Comparison of ENCODE assay signal across 8 cellular contexts in the genomic region with DNA sequence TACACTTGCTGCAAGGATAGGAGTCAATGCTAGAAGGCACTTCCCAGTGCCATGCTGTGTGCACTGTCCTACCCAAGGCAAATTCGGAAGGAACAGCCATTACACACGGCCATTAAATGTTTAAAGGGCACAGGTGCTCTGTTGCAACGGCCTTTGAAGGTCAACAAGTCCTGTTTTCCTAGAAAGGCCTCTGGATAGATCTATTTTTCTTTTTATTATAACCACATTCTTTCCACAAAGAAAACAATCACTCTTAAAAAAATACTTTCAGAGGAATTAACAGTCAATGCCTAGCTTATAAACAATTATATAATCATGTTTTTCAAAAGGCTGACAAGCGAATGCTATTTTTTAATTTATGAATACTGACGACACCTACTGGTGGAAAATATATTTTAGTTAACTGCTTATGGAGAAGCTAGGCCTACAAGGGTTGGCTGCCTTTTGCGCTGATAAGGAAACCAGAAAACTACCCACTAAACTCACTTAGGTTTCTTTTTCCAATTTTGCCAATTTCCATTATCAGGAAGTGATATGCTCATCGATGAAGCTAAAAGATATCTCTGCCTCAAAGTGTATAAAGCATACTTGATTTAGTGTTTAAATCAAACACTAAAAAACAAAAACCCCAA. TPM values are rescaled to one million over a fixed set of nuclear protein-coding genes. Genes with fewer than 3 reads are reported as not detected.
A peak's percentile ranks its signal among the peaks of the same experiment; 100 is the strongest.
DNase-seq lines count a peak whose midpoint lies in the region; ATAC-seq, FAIRE-seq and TF ChIP-seq lines count a peak whose summit lies in the region.

No MANE protein-coding gene starts in this region.

- no peak overlapping the region for H3K27ac Mint-ChIP-seq in chondrocyte (ENCODE audit: unreplicated experiment)

- POLR2A ChIA-PET in HepG2 (lab: Yijun Ruan, JAX) = interaction anchor here (0.9 to 5.0 kb wide), 10 partner anchors 8 to 193 kb away, joined by 3 to 42 read pairs (median 7); no protein-coding TSS in a partner anchor

- H4K20me1 ChIP-seq in HepG2 (ENCODE audit: insufficient read depth, low read length) = no peaks in the 10 kb centered on the region; the same call in 1 of the 2 replicates

- peaks cover 19% of the 10 kb centered on the region for H3K4me1 Mint-ChIP-seq in chondrocyte (ENCODE audit: low read depth)

- H3K9me3 Mint-ChIP-seq in chondrocyte (ENCODE audit: low read depth) = no peaks in the 10 kb centered on the region

- no peak overlapping the region for H3K4me3 Mint-ChIP-seq in chondrocyte (ENCODE audit: unreplicated experiment)

- peaks cover 70% of the 10 kb centered on the region for H3K79me2 ChIP-seq in HepG2 (ENCODE audit: insufficient read depth, low read length)

- no peak overlapping the region for H3K4me3 ChIP-seq in LNCaP clone FGC (ENCODE audit: low read depth, low read length)
- peak overlapping the region; percentile 71 to 96 (median 85) for H3K4me3 ChIP-seq in HepG2 (replicated peaks in 1 of 3; ENCODE audit: insufficient read depth in 1 of 3, low read depth in 2 of 3, low read length in 3 of 3)
- H3K4me3 ChIP-seq in suprapubic skin = peak overlapping the region; percentile 39

- 0 out of 2 replicates have a peak, but pooled peaks have one; percentile 21 for TF ChIP-seq RAD21 in HepG2 (CRISPR knock-in tag; IDR thresholded peaks at IDR 0.05)

- H3K27me3 ChIP-seq in HepG2 (ENCODE audit: control insufficient read depth in 1 of 2, insufficient read depth in 2 of 2, low read length in 2 of 2) = no peaks in the 10 kb centered on the region; a peak in 1 of 5 replicates
- no peaks in the 10 kb centered on the region for H3K27me3 ChIP-seq in suprapubic skin

- H3K9me3 ChIP-seq in HepG2 (ENCODE audit: low read length) = no peaks in the 10 kb centered on the region
- H3K9me3 ChIP-seq in suprapubic skin = no peaks in the 10 kb centered on the region

- in situ Hi-C loops in G401 (cut with HindIII; ENCODE audit: low sequenced_read_pairs) = no loop called here
- in situ Hi-C loops in HepG2 (cut with HindIII; ENCODE audit: extremely low pct_ligation_motif_present, low pct_unique_long_range_greater_than_20kb) = loop anchor here (5.0 kb wide), 2 partner anchors 97 to 188 kb away; no protein-coding TSS in a partner anchor

- no peak for TF ChIP-seq POLR2A in HepG2 (IDR thresholded peaks at IDR 0.05; ENCODE audit: insufficient read depth in 1 of 2, low read depth in 2 of 2, low read length in 2 of 2)
- no peak for TF ChIP-seq POLR2A in suprapubic skin (IDR thresholded peaks at IDR 0.05)
- TF ChIP-seq POLR2A in GM12892 (IDR thresholded peaks at IDR 0.05; ENCODE audit: low read depth, low read length) = no peak

- H3K4me1 ChIP-seq in HepG2 (ENCODE audit: insufficient read depth, low read length) = peaks cover 74% of the 10 kb centered on the region
- H3K4me1 ChIP-seq in suprapubic skin = peaks cover 58% of the 10 kb centered on the region

- H3K36me3 Mint-ChIP-seq in chondrocyte (ENCODE audit: low read depth) = no peaks in the 10 kb centered on the region

- FAIRE-seq in HepG2 (lab: Jason Lieb, UNC) (no peak), GM12892 (lab: Jason Lieb, UNC) (no peak)

- TF ChIP-seq EP300 in HepG2 (IDR thresholded peaks at IDR 0.05; ENCODE audit: low read depth in 2 of 2, low read length in 2 of 2) (peak in 1 of 2 experiments; percentile 46; a peak in 1 of 4 replicates), HepG2 (CRISPR knock-in tag; IDR thresholded peaks at IDR 0.05; ENCODE audit: borderline replicate concordance) (no peak), suprapubic skin (IDR thresholded peaks at IDR 0.05) (no peak)

- peak overlapping the region; percentile 91 for H3K4me2 ChIP-seq in HepG2 (ENCODE audit: low read depth, low read length)

- peak overlapping the region; percentile 98 for H2AFZ ChIP-seq in HepG2 (ENCODE audit: low read length)

- DNase-seq in G401 (ENCODE audit: low spot score) = peak; percentile 93
- DNase-seq in LNCaP clone FGC (ENCODE audit: low read depth) = no peak
- peak; percentile 87 for DNase-seq in SHP77 treated with DMSO at 0.1 percent for 48 hours (lab: John Stamatoyannopoulos, UW)
- no peak for DNase-seq in chondrocyte (ENCODE audit: low spot score)
- peak; percentile 73 for DNase-seq in HepG2 (ENCODE audit: low spot score)
- DNase-seq in suprapubic skin (ENCODE audit: low spot score in 2 of 2) = no peak
- DNase-seq in GM12892 (ENCODE audit: insufficient read length) = no peak
- no peak for DNase-seq in effector CD4-positive, alpha-beta T cell

- CTCF ChIA-PET in HepG2 (lab: Yijun Ruan, JAX; ENCODE audit: low intra/inter-chr PET ratio, low total read pairs) = interaction anchor here (1.1 to 5.5 kb wide), 2 partner anchors 17 to 96 kb away, joined by 3 to 38 read pairs; no protein-coding TSS in a partner anchor

- H3K9ac ChIP-seq in HepG2 (ENCODE audit: insufficient read depth, low read depth, low read length) = peak overlapping the region; percentile 61

- peaks cover 0 to 2% of the 10 kb centered on the region in 2 experiments; a peak in 2 of 5 replicates for H3K36me3 ChIP-seq in HepG2 (replicated peaks in 1 of 2; ENCODE audit: control insufficient read depth in 1 of 2, insufficient read depth in 2 of 2, low read length in 2 of 2)
- H3K36me3 ChIP-seq in suprapubic skin = no peaks in the 10 kb centered on the region

- TF ChIP-seq CTCF in LNCaP clone FGC (IDR thresholded peaks at IDR 0.05; ENCODE audit: control insufficient read depth, extremely low read depth, insufficient read depth) (peak; percentile 64), chondrocyte (IDR thresholded peaks at IDR 0.05) (peak; percentile 88), HepG2 (CRISPR knock-in tag; IDR thresholded peaks at IDR 0.05) (peak; percentile 60), suprapubic skin (IDR thresholded peaks at IDR 0.05) (peak; percentile 24 to 64)

- H3K27ac ChIP-seq in HepG2 (ENCODE audit: extremely low read length, insufficient read depth, low read length) (peak overlapping the region; percentile 56), suprapubic skin (no peak overlapping the region)

- intact Hi-C loops in HepG2 (cut with micrococcal nuclease; ENCODE audit: unreplicated experiment) = loop anchor here (1.0 to 2.0 kb wide), 2 partner anchors 97 to 189 kb away; no protein-coding TSS in a partner anchor

- 1% methylated on average over 7 of the region's 7 CpGs for WGBS in HepG2 (ENCODE audit: low lambda C conversion rate)
- 17% methylated on average over 7 of the region's 7 CpGs for WGBS in suprapubic skin

- BruUV-seq in HepG2 (replicated peaks; lab: Mats Ljungman, UMichigan) = no TSS peak

- ATAC-seq in HepG2 = no peak

- no peaks in the 10 kb centered on the region for H3K27me3 Mint-ChIP-seq in chondrocyte (ENCODE audit: low read depth)

TF ChIP-seq in HepG2, 621 proteins besides CTCF, POLR2A, EP300 and RAD21 (continues in another document):
- TF ChIP-seq SRSF4 (IDR thresholded peaks at IDR 0.05; ENCODE audit: low read depth, low read length, poor library complexity, severe bottlenecking) (no peak), EHMT2 (IDR thresholded peaks at IDR 0.05; ENCODE audit: borderline replicate concordance, low read depth, low read length) (peak; percentile 46; the same call in 1 of the 2 replicates), MBNL3 (CRISPR knock-in tag; conservative IDR thresholded peaks at IDR 0.05) (no peak), FOXP1 (IDR thresholded peaks at IDR 0.05) (no peak), FOXP1 (CRISPR knock-in tag; IDR thresholded peaks at IDR 0.05) (peak; percentile 38; the same call in 1 of the 2 replicates), TFE3 (CRISPR knock-in tag; IDR thresholded peaks at IDR 0.05) (no peak), ZNF660 (CRISPR knock-in tag; IDR thresholded peaks at IDR 0.05; ENCODE audit: borderline replicate concordance, low read depth) (no peak)

RNA-seq across cellular contexts. Expression of gene ARHGEF3, which starts 2.4 kb away (rescaled TPM):
- total RNA-seq in G401 (2014; rRNA removed; shearing (Covaris generic)) = 12.7 and 13.8 TPM in 2 replicates
- total RNA-seq in chondrocyte (2.8 to 6.9 TPM (median 5.2 TPM) in 3 replicates), HepG2 (2016; rRNA removed; fragmentation: Illumina TruSeq; extraction: Trizol) (23.1 and 32.8 TPM in 2 replicates), suprapubic skin (10 to 100 TPM; 16.3 to 23.0 (median 19.8) TPM)
- total RNA-seq in HepG2 (2016; cell fraction: cytosol; rRNA removed; fragmentation: Illumina TruSeq; extraction: Trizol; ENCODE audit: low read depth) = 4.0 TPM in 2 replicates
- total RNA-seq in HepG2 (2016; cell fraction: insoluble cytoplasmic fraction; rRNA removed; fragmentation: Illumina TruSeq; extraction: Trizol) = 21.8 and 28.1 TPM in 2 replicates
- 17.0 and 18.1 TPM in 2 replicates for total RNA-seq in HepG2 (2016; cell fraction: membrane; rRNA removed; fragmentation: Illumina TruSeq; extraction: Trizol)
- total RNA-seq in HepG2 (2016; cell fraction: nucleus; rRNA removed; fragmentation: Illumina TruSeq; extraction: Trizol) = 24.9 and 26.4 TPM in 2 replicates
- 10.3 and 14.8 TPM in 2 replicates for polyA plus RNA-seq in HepG2 (2011; rRNA removed)
- polyA plus RNA-seq in HepG2 (2011; cell fraction: cytosol; rRNA removed) = 9.2 and 9.4 TPM in 2 replicates
- polyA plus RNA-seq in HepG2 (2011; cell fraction: nucleus; rRNA removed) = 10.3 and 12.6 TPM in 2 replicates
- polyA plus RNA-seq in HepG2 (2012) = 9.0 and 10.3 TPM in 2 replicates
- 2.0 and 2.2 TPM in 2 replicates for polyA plus RNA-seq in HepG2 (2016; cell fraction: cytosol; fragmentation: Illumina TruSeq; extraction: Trizol; ENCODE audit: low read depth)
- polyA plus RNA-seq in HepG2 (2016; cell fraction: insoluble cytoplasmic fraction; fragmentation: Illumina TruSeq; extraction: Trizol; ENCODE audit: low read depth) = 29.1 and 30.2 TPM in 2 replicates
- polyA plus RNA-seq in HepG2 (2016; cell fraction: membrane; fragmentation: Illumina TruSeq; extraction: Trizol; ENCODE audit: low read depth) = 7.6 and 8.1 TPM in 2 replicates
- polyA plus RNA-seq in HepG2 (2016; cell fraction: nucleus; fragmentation: Illumina TruSeq; extraction: Trizol; ENCODE audit: insufficient read depth, low read depth) = 19.5 and 19.8 TPM in 2 replicates
- 11.4 and 21.5 TPM in 2 replicates for polyA minus RNA-seq in HepG2 (2011; rRNA and poly(A)+ RNA removed; ENCODE audit: low replicate concordance)
- 14.4 and 17.7 TPM in 2 replicates for polyA minus RNA-seq in HepG2 (2011; cell fraction: cytosol; rRNA and poly(A)+ RNA removed)
- 21.6 and 31.8 TPM in 2 replicates for polyA minus RNA-seq in HepG2 (2011; cell fraction: nucleus; rRNA and poly(A)+ RNA removed)
- 16.9 TPM for polyA plus RNA-seq in GM12892 (2012; ENCODE audit: missing spikeins)

Comparison
In these comparisons a context has a peak if more than half of its experiments do, and no peak if none do; other contexts are left out.
1. DNase-seq: peak in G401 (single experiment), SHP77 treated with DMSO at 0.1 percent for 48 hours (single experiment) and HepG2 (single experiment); none in LNCaP clone FGC (single experiment), chondrocyte (single experiment), suprapubic skin (0 of 2), GM12892 (single experiment) and effector CD4-positive, alpha-beta T cell (single experiment).
2. Peak in every context shown above with its lines, with median percentiles within 50 percentile points of each other: CTCF ChIP-seq.